8 cellular contexts compared by ENCODE assay signal in the genomic region with DNA sequence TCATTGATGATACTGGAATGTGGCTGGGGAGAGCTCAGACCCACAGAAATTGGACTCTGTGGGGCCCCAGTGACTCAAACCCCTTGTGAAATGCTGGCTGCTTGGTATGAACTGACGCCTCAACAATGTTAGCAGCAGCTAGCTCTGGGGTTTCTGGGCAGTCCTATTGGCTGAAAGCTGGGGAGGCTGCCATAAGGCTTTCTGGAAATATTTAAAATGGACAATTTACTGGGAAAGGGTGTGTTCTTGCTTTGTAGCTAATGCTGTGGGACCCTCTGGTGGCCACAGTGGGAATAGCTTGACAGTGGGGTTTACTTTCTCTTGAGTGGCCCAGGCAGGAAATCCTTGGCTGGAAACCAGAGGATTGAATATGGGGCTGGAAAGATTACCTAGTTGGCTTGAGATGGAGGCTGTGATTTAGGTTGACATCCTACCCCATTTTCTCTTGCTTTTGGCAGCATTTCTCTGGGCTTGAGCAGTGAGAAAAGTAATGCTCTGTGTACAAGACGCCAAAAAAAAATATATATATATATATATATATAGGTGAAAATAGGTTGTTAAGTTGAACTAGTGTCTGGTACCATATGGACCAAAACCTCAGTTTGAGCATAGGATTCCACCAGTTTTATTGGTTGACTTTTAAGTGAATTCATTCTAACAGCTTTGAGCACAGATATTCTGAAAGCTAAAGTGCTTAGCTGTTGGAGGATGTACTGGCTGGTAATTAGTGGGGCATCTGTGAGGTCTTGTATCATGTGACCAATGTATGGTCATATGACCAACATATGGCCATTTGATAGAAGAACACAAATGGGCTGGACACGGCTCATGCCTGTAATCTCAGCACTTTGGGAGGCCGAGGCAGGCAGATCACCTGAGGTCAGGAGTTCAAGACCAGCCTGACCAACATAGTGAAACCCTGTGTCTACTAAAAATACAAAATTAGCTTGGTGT. TPM values are rescaled to one million over a fixed set of nuclear protein-coding genes. Genes with fewer than 3 reads are reported as not detected.
DNase-seq lines count a peak whose midpoint lies in the region; ATAC-seq, FAIRE-seq and TF ChIP-seq lines count a peak whose summit lies in the region.

No MANE protein-coding gene starts in this region.

- in situ Hi-C loops in astrocyte of the spinal cord (cut with HindIII; ENCODE audit: low sequenced_read_pairs), result loop anchor here (25.0 kb wide), 1 partner anchor 90 kb away; a partner anchor contains a TSS

- no peaks in the 10 kb centered on the region for H3K36me3 ChIP-seq in skeletal muscle satellite cell (ENCODE audit: insufficient read depth, low read length)

- H3K9me3 ChIP-seq in skeletal muscle satellite cell (replicated peaks; ENCODE audit: low read length), result no peaks in the 10 kb centered on the region

- peak overlapping the region; percentile 63 for H3K4me2 ChIP-seq in skeletal muscle satellite cell (ENCODE audit: low read length)

- TF ChIP-seq CTCF in astrocyte of the spinal cord (IDR thresholded peaks at IDR 0.05; ENCODE audit: low read depth, low read length), result peak; percentile 98

- no peak overlapping the region for H3K4me3 ChIP-seq in astrocyte of the spinal cord (ENCODE audit: low read depth, low read length)
- H3K4me3 ChIP-seq in skeletal muscle satellite cell (ENCODE audit: low read length), result no peak overlapping the region

- peaks cover 34% of the 10 kb centered on the region for H3K27me3 ChIP-seq in skeletal muscle satellite cell (ENCODE audit: control insufficient read depth, insufficient read depth, low read length)

- no peak overlapping the region for H3K9ac ChIP-seq in skeletal muscle satellite cell (ENCODE audit: low read depth, low read length)

- peaks cover 7% of the 10 kb centered on the region for H3K4me1 ChIP-seq in skeletal muscle satellite cell (ENCODE audit: control insufficient read depth, insufficient read depth, low read length)

- TF ChIP-seq POLR2A in GM12891 (IDR thresholded peaks at IDR 0.05; ENCODE audit: low read depth, low read length), result no peak

- FAIRE-seq in GM12891 (lab: Jason Lieb, UNC), result peak; percentile 75

- DNase-seq in GM12891 (ENCODE audit: insufficient read length, low spot score) (no peak), NCI-H187 (lab: John Stamatoyannopoulos, UW) (peak; percentile 60 to 66), T1000 (lab: John Stamatoyannopoulos, UW) (peak; percentile 77), astrocyte of the spinal cord (ENCODE audit: low read depth, low spot score) (peak; percentile 97), iPS-NIHi11 (ENCODE audit: low spot score) (peak; percentile 67)

- ATAC-seq in GM21526 (IDR thresholded peaks at IDR 0.05; ENCODE audit: low FRiP score, unreplicated experiment) (no peak), GM18858 (IDR thresholded peaks at IDR 0.05; ENCODE audit: unreplicated experiment) (no peak)

TF ChIP-seq in GM12891, 5 proteins besides CTCF, POLR2A, EP300 and RAD21:
- TF ChIP-seq SPI1 (IDR thresholded peaks at IDR 0.05; ENCODE audit: low read depth, low read length), result no peak
- no peak for TF ChIP-seq POU2F2 (IDR thresholded peaks at IDR 0.05; ENCODE audit: low read depth, low read length)
- TF ChIP-seq POLR2AphosphoS5 (IDR thresholded peaks at IDR 0.05; ENCODE audit: low read depth, low read length), result no peak
- TF ChIP-seq PAX5 (IDR thresholded peaks at IDR 0.05; ENCODE audit: insufficient read depth, low read length, severe bottlenecking), result no peak

RNA-seq across cellular contexts. Expression of a gene that starts 8.2 kb away (rescaled TPM):
- polyA plus RNA-seq in GM12891 (2012; ENCODE audit: low read depth, missing spikeins), result 0.64 TPM
- total RNA-seq in skeletal muscle satellite cell (2012; rRNA removed), result 143 and 214 TPM in 2 replicates

RNA-seq across cellular contexts. Expression of a gene that starts 34.9 kb away (rescaled TPM):
- polyA plus RNA-seq in GM12891 (2012; ENCODE audit: low read depth, missing spikeins), result 49.0 TPM
- total RNA-seq in skeletal muscle satellite cell (2012; rRNA removed), result 179 and 194 TPM in 2 replicates
